In genomic region chr2:147709655-147710054, GRCh38 we compare ENCODE assay signal across 30 cellular contexts.
"Had no signal": no experiment of that assay in that cellular context is flagged by ENCODE, and none has a peak within 500 bp of the region (broad histone marks: within the 10 kb centered on the region; RNA-seq: fewer than 3 reads in every experiment).

No MANE protein-coding gene starts in this region.

- H3K4me1 Mint-ChIP-seq: activated CD4-positive, alpha-beta memory T cell treated with anti-CD3 and anti-CD28 coated beads, Interleukin-2, amount 10 ng/mL, durations not matched to agents 7 days and 5 days; activated CD4-positive, alpha-beta T cell treated with anti-CD3 and anti-CD28 coated beads for 36 hours; activated CD4-positive, alpha-beta T cell treated with anti-CD3 and anti-CD28 coated beads, Interleukin-2, amount 10 ng/mL, durations not matched to agents 24 days and 14 days; activated naive CD4-positive, alpha-beta T cell treated with anti-CD3 and anti-CD28 coated beads, Interleukin-2, amount 10 ng/mL, durations not matched to agents 7 days and 5 days; activated naive CD8-positive, alpha-beta T cell treated with anti-CD3 and anti-CD28 coated beads, Interleukin-2, amount 10 ng/mL, durations not matched to agents 7 days and 5 days; T-cell had no signal

- H3K4me3 Mint-ChIP-seq: activated CD4-positive, alpha-beta memory T cell treated with anti-CD3 and anti-CD28 coated beads, Interleukin-2, amount 10 ng/mL, durations not matched to agents 7 days and 5 days; activated CD4-positive, alpha-beta T cell treated with anti-CD3 and anti-CD28 coated beads for 36 hours; activated CD4-positive, alpha-beta T cell treated with anti-CD3 and anti-CD28 coated beads, Interleukin-2, amount 10 ng/mL, durations not matched to agents 24 days and 14 days; activated naive CD4-positive, alpha-beta T cell treated with anti-CD3 and anti-CD28 coated beads, Interleukin-2, amount 10 ng/mL, durations not matched to agents 7 days and 5 days; activated naive CD8-positive, alpha-beta T cell treated with anti-CD3 and anti-CD28 coated beads, Interleukin-2, amount 10 ng/mL, durations not matched to agents 7 days and 5 days; activated T-cell treated with anti-CD3 and anti-CD28 coated beads, Interleukin-2, amount 50 U/mL, for 24 hours; activated T-cell treated with anti-CD3 and anti-CD28 coated beads, Interleukin-2, amount 50 U/mL, for 72 hours; brain; T-cell; T-helper 1 cell treated with Interleukin-12 subunit alpha and Interleukin-12 subunit beta and Interleukin-4 antibody, amounts not matched to agents 30 μg/mL and 1 μg/mL, for 36 hours had no signal

- DNase-seq: activated CD4-positive, alpha-beta memory T cell treated with anti-CD3 and anti-CD28 coated beads, Interleukin-2, amount 10 ng/mL, durations not matched to agents 7 days and 5 days; activated CD4-positive, alpha-beta T cell treated with anti-CD3 and anti-CD28 coated beads for 36 hours; activated CD4-positive, alpha-beta T cell treated with anti-CD3 and anti-CD28 coated beads, Interleukin-2, amount 10 ng/mL, durations not matched to agents 24 days and 14 days; activated CD4-positive, alpha-beta T cell treated with anti-CD3 and anti-CD28 coated beads, Interleukin-2, amount 50 U/mL, for 4 hours; activated CD4-positive, CD25-positive, alpha-beta regulatory T cell; activated CD4-positive, CD25-positive, alpha-beta regulatory T cell treated with anti-CD3 and anti-CD28 coated beads, Interleukin-2, amount 50 U/mL, for 72 hours; activated CD8-positive, alpha-beta memory T cell treated with anti-CD3 and anti-CD28 coated beads, Interleukin-2, amount 50 U/mL, for 48 hours; activated gamma-delta T cell; activated naive CD4-positive, alpha-beta T cell; activated naive CD4-positive, alpha-beta T cell treated with anti-CD3 and anti-CD28 coated beads, Interleukin-2, amount 10 ng/mL, durations not matched to agents 7 days and 5 days; activated naive CD8-positive, alpha-beta T cell treated with anti-CD3 and anti-CD28 coated beads, Interleukin-2, amount 10 ng/mL, durations not matched to agents 7 days and 5 days; activated T-cell treated with anti-CD3 and anti-CD28 coated beads for 4 hours; activated T-cell treated with anti-CD3 and anti-CD28 coated beads, Interleukin-2, amount 50 U/mL, for 24 hours; activated T-cell treated with anti-CD3 and anti-CD28 coated beads, Interleukin-2, amount 50 U/mL, for 72 hours; central memory CD4-positive, alpha-beta T cell; cerebellar nuclear complex; colonic mucosa; effector CD8-positive, alpha-beta T cell; foreskin fibroblast; head of caudate nucleus; T-cell; T1000; WERI-Rb-1 had no signal

- H3K27ac Mint-ChIP-seq: activated CD4-positive, alpha-beta memory T cell treated with anti-CD3 and anti-CD28 coated beads, Interleukin-2, amount 10 ng/mL, durations not matched to agents 7 days and 5 days; activated CD4-positive, alpha-beta T cell treated with anti-CD3 and anti-CD28 coated beads for 36 hours; activated CD4-positive, alpha-beta T cell treated with anti-CD3 and anti-CD28 coated beads, Interleukin-2, amount 10 ng/mL, durations not matched to agents 24 days and 14 days; activated naive CD4-positive, alpha-beta T cell treated with anti-CD3 and anti-CD28 coated beads, Interleukin-2, amount 10 ng/mL, durations not matched to agents 7 days and 5 days; activated naive CD4-positive, alpha-beta T cell treated with anti-CD3 and anti-CD28 coated beads, Interleukin-2, amount 50 U/mL, for 72 hours; activated naive CD8-positive, alpha-beta T cell treated with anti-CD3 and anti-CD28 coated beads, Interleukin-2, amount 10 ng/mL, durations not matched to agents 7 days and 5 days; activated T-cell treated with anti-CD3 and anti-CD28 coated beads, Interleukin-2, amount 50 U/mL, for 24 hours; activated T-cell treated with anti-CD3 and anti-CD28 coated beads, Interleukin-2, amount 50 U/mL, for 72 hours; brain; T-cell; T-helper 1 cell treated with Interleukin-12 subunit alpha and Interleukin-12 subunit beta and Interleukin-4 antibody, amounts not matched to agents 30 μg/mL and 1 μg/mL, for 36 hours had no signal

- H3K36me3 ChIP-seq: ascending aorta, breast epithelium, cardiac muscle cell, colonic mucosa, WERI-Rb-1 had no signal

- H3K4me3 ChIP-seq: ascending aorta, breast epithelium, cardiac muscle cell, colonic mucosa had no signal

- H3K27ac ChIP-seq: ascending aorta, breast epithelium, cardiac muscle cell, colonic mucosa, WERI-Rb-1 had no signal

- H3K9me3 ChIP-seq: ascending aorta, colonic mucosa had no signal

- H3K27me3 ChIP-seq: ascending aorta, breast epithelium, cardiac muscle cell, colonic mucosa had no signal

- ATAC-seq: activated CD4-positive, alpha-beta T cell treated with anti-CD3 and anti-CD28 coated beads for 36 hours; activated naive CD4-positive, alpha-beta T cell treated with anti-CD3 and anti-CD28 coated beads, Interleukin-2, amount 50 U/mL, for 72 hours; activated T-cell treated with anti-CD3 and anti-CD28 coated beads, Interleukin-2, amount 50 U/mL, for 72 hours; esophagus mucosa; T-cell had no signal

- H3K27me3 Mint-ChIP-seq: activated CD4-positive, alpha-beta memory T cell treated with anti-CD3 and anti-CD28 coated beads, Interleukin-2, amount 10 ng/mL, durations not matched to agents 7 days and 5 days; activated CD4-positive, alpha-beta T cell treated with anti-CD3 and anti-CD28 coated beads for 36 hours; activated CD4-positive, alpha-beta T cell treated with anti-CD3 and anti-CD28 coated beads, Interleukin-2, amount 10 ng/mL, durations not matched to agents 24 days and 14 days; activated naive CD4-positive, alpha-beta T cell treated with anti-CD3 and anti-CD28 coated beads, Interleukin-2, amount 10 ng/mL, durations not matched to agents 7 days and 5 days; activated T-cell treated with anti-CD3 and anti-CD28 coated beads, Interleukin-2, amount 50 U/mL, for 24 hours; brain had no signal

- H3K4me1 ChIP-seq: ascending aorta, breast epithelium, colonic mucosa had no signal
